In the genomic region with DNA sequence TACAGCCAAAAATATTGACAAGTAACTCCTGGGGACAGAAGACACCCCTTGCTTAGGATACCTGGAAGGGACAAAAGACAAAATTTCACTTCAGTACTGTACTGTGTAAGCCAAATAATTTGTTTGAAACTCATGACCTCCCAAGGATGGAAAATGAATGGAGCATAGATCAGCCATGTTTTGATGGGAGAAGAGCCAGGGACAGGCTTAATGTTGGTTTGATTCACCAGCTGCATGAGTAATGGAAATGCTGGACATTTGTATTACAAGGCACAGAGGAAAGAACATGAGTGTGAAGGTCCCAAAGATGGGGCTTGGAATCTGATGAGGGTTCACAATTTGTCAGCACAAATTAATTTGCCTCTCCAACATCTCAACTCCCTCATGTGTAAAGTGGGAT, we compare ENCODE assay signal across 2 cellular contexts.
TF ChIP-seq lines count a peak whose summit lies in the region.

No MANE protein-coding gene starts in this region.

TF ChIP-seq in SK-N-SH, 30 proteins besides CTCF, POLR2A, EP300 and RAD21 (continued from another document):
- TF ChIP-seq, protein P1, sequence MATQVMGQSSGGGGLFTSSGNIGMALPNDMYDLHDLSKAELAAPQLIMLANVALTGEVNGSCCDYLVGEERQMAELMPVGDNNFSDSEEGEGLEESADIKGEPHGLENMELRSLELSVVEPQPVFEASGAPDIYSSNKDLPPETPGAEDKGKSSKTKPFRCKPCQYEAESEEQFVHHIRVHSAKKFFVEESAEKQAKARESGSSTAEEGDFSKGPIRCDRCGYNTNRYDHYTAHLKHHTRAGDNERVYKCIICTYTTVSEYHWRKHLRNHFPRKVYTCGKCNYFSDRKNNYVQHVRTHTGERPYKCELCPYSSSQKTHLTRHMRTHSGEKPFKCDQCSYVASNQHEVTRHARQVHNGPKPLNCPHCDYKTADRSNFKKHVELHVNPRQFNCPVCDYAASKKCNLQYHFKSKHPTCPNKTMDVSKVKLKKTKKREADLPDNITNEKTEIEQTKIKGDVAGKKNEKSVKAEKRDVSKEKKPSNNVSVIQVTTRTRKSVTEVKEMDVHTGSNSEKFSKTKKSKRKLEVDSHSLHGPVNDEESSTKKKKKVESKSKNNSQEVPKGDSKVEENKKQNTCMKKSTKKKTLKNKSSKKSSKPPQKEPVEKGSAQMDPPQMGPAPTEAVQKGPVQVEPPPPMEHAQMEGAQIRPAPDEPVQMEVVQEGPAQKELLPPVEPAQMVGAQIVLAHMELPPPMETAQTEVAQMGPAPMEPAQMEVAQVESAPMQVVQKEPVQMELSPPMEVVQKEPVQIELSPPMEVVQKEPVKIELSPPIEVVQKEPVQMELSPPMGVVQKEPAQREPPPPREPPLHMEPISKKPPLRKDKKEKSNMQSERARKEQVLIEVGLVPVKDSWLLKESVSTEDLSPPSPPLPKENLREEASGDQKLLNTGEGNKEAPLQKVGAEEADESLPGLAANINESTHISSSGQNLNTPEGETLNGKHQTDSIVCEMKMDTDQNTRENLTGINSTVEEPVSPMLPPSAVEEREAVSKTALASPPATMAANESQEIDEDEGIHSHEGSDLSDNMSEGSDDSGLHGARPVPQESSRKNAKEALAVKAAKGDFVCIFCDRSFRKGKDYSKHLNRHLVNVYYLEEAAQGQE (IDR thresholded peaks at IDR 0.05; ENCODE audit: low read depth, low read length) = no peak

TF ChIP-seq in SK-N-SH treated with all-trans-retinoic acid at 6 μM for 48 hours, 23 proteins besides CTCF, POLR2A, EP300 and RAD21 (continued from another document):
- TF ChIP-seq, protein P2, sequence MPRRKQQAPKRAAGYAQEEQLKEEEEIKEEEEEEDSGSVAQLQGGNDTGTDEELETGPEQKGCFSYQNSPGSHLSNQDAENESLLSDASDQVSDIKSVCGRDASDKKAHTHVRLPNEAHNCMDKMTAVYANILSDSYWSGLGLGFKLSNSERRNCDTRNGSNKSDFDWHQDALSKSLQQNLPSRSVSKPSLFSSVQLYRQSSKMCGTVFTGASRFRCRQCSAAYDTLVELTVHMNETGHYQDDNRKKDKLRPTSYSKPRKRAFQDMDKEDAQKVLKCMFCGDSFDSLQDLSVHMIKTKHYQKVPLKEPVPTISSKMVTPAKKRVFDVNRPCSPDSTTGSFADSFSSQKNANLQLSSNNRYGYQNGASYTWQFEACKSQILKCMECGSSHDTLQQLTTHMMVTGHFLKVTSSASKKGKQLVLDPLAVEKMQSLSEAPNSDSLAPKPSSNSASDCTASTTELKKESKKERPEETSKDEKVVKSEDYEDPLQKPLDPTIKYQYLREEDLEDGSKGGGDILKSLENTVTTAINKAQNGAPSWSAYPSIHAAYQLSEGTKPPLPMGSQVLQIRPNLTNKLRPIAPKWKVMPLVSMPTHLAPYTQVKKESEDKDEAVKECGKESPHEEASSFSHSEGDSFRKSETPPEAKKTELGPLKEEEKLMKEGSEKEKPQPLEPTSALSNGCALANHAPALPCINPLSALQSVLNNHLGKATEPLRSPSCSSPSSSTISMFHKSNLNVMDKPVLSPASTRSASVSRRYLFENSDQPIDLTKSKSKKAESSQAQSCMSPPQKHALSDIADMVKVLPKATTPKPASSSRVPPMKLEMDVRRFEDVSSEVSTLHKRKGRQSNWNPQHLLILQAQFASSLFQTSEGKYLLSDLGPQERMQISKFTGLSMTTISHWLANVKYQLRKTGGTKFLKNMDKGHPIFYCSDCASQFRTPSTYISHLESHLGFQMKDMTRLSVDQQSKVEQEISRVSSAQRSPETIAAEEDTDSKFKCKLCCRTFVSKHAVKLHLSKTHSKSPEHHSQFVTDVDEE (CRISPR knock-in tag; IDR thresholded peaks at IDR 0.05) = no peak
- no peak for TF ChIP-seq ZNF565 (CRISPR knock-in tag; conservative IDR thresholded peaks at IDR 0.05; ENCODE audit: low read depth)
- TF ChIP-seq PPARA (CRISPR knock-in tag; IDR thresholded peaks at IDR 0.05; ENCODE audit: borderline replicate concordance) = no peak
- TF ChIP-seq SNAI2 (CRISPR knock-in tag; IDR thresholded peaks at IDR 0.05) = no peak
- no peak for TF ChIP-seq TOX (CRISPR knock-in tag; IDR thresholded peaks at IDR 0.05; ENCODE audit: borderline replicate concordance)
